In genomic region chr7:140866926-140867325, GRCh38 we compare ENCODE assay signal across 1 cellular context.
A peak's percentile ranks its signal among the peaks of the same experiment; 100 is the strongest.
TF ChIP-seq lines count a peak whose summit lies in the region.

No MANE protein-coding gene starts in this region.

TF ChIP-seq in HepG2, 621 proteins besides CTCF, POLR2A, EP300 and RAD21:
- TF ChIP-seq CEBPB (IDR thresholded peaks at IDR 0.05; ENCODE audit: borderline replicate concordance, low read depth, low read length) (peak; percentile 13; the same call in 1 of the 2 replicates), HDAC1 (CRISPR knock-in tag; IDR thresholded peaks at IDR 0.05) (no peak)
